In genomic region chr6:13404115-13404891, GRCh38 we compare ENCODE assay signal across 10 cellular contexts.
DNase-seq lines count a peak whose midpoint lies in the region; ATAC-seq and TF ChIP-seq lines count a peak whose summit lies in the region.
"Had no signal": no experiment of that assay in that cellular context is flagged by ENCODE, and none has a peak within 500 bp of the region (broad histone marks: within the 10 kb centered on the region; RNA-seq: fewer than 3 reads in every experiment).

No MANE protein-coding gene starts in this region.

- no peaks in the 10 kb centered on the region for H3K9me3 Mint-ChIP-seq in activated T-helper 2 cell treated with anti-CD3 and anti-CD28 coated beads, Interferon-gamma antibody, Interleukin-2, Interleukin-4, amounts not matched to agents 10 μg/mL and 5 μg/mL and 100 μg/mL, durations not matched to agents 14 hours and 24 hours and 36 hours

- peak; percentile 67 for DNase-seq in ELR (ENCODE audit: low read depth)
- peak; percentile 38 for DNase-seq in RKO (ENCODE audit: low spot score)
- DNase-seq in fibroblast of mammary gland (ENCODE audit: low read depth): peak; percentile 64
- DNase-seq in NCI-H226: no peak
- no peak for DNase-seq in hepatocyte (ENCODE audit: low spot score)
- no peak for DNase-seq in activated T-helper 2 cell treated with anti-CD3 and anti-CD28 coated beads, Interferon-gamma antibody, Interleukin-2, Interleukin-4, amounts not matched to agents 10 μg/mL and 5 μg/mL and 100 μg/mL, durations not matched to agents 14 hours and 24 hours and 36 hours (ENCODE audit: low spot score)
- DNase-seq: stimulated activated CD4-positive, alpha-beta T cell treated with anti-CD3 and anti-CD28 coated beads, Interleukin-12 subunit alpha, Interleukin-12 subunit beta, amount 100 ng/mL, for 4 hours had no signal

- TF ChIP-seq CTCF in fibroblast of mammary gland (conservative IDR thresholded peaks at IDR 0.05; ENCODE audit: control insufficient read depth, insufficient read depth, low read depth, low read length): no peak
- no peak for TF ChIP-seq CTCF in parathyroid adenoma (IDR thresholded peaks at IDR 0.05)
- no peak for TF ChIP-seq CTCF in hepatocyte (IDR thresholded peaks at IDR 0.05; ENCODE audit: poor library complexity)

- 75% methylated on average over 5 of the region's 5 CpGs for WGBS in hepatocyte (ENCODE audit: low lambda C conversion rate, missing lambda C conversion rate)

- no peaks in the 10 kb centered on the region for H3K79me2 ChIP-seq in parathyroid adenoma
- no peaks in the 10 kb centered on the region for H3K79me2 ChIP-seq in hepatocyte

- no peaks in the 10 kb centered on the region for H3K9me3 ChIP-seq in parathyroid adenoma (ENCODE audit: control insufficient read depth, low read length)
- H3K9me3 ChIP-seq in hepatocyte (ENCODE audit: low read depth): no peaks in the 10 kb centered on the region

- no peaks in the 10 kb centered on the region for H4K20me1 ChIP-seq in hepatocyte (ENCODE audit: insufficient read depth, poor library complexity, severe bottlenecking)

- H3K9ac ChIP-seq in parathyroid adenoma: no peak overlapping the region

- ATAC-seq in HG03045 (IDR thresholded peaks at IDR 0.05; ENCODE audit: unreplicated experiment): no peak
- ATAC-seq: Panc1 had no signal

- intact Hi-C loops in activated T-helper 2 cell treated with anti-CD3 and anti-CD28 coated beads, Interferon-gamma antibody, Interleukin-2, Interleukin-4, amounts not matched to agents 10 μg/mL and 5 μg/mL and 100 μg/mL, durations not matched to agents 14 hours and 24 hours and 36 hours (cut with micrococcal nuclease): no loop called here

- peak overlapping the region; percentile 21 for H3K27ac ChIP-seq in parathyroid adenoma
- H3K27ac ChIP-seq in hepatocyte: no peak overlapping the region

- H2AFZ ChIP-seq in parathyroid adenoma: no peak overlapping the region
- no peak overlapping the region for H2AFZ ChIP-seq in hepatocyte

- H3K4me2 ChIP-seq in parathyroid adenoma (ENCODE audit: low read length) (no peak overlapping the region), hepatocyte (no peak overlapping the region)

- no peaks in the 10 kb centered on the region for H3K36me3 ChIP-seq in parathyroid adenoma (ENCODE audit: control insufficient read depth, insufficient read depth, low read length)
- H3K36me3 ChIP-seq in hepatocyte (replicated peaks; ENCODE audit: insufficient read depth, low read depth): no peaks in the 10 kb centered on the region

- H3K4me1 Mint-ChIP-seq in activated T-helper 2 cell treated with anti-CD3 and anti-CD28 coated beads, Interferon-gamma antibody, Interleukin-2, Interleukin-4, amounts not matched to agents 10 μg/mL and 5 μg/mL and 100 μg/mL, durations not matched to agents 14 hours and 24 hours and 36 hours (ENCODE audit: low read depth): peaks cover 11% of the 10 kb centered on the region

- peaks cover 2% of the 10 kb centered on the region for H3K27me3 Mint-ChIP-seq in activated T-helper 2 cell treated with anti-CD3 and anti-CD28 coated beads, Interferon-gamma antibody, Interleukin-2, Interleukin-4, amounts not matched to agents 10 μg/mL and 5 μg/mL and 100 μg/mL, durations not matched to agents 14 hours and 24 hours and 36 hours (ENCODE audit: low read depth)

- H3K4me1 ChIP-seq in parathyroid adenoma: no peaks in the 10 kb centered on the region
- H3K4me1 ChIP-seq in hepatocyte (ENCODE audit: insufficient read depth): no peaks in the 10 kb centered on the region

- H3K36me3 Mint-ChIP-seq in activated T-helper 2 cell treated with anti-CD3 and anti-CD28 coated beads, Interferon-gamma antibody, Interleukin-2, Interleukin-4, amounts not matched to agents 10 μg/mL and 5 μg/mL and 100 μg/mL, durations not matched to agents 14 hours and 24 hours and 36 hours (ENCODE audit: low read depth): no peaks in the 10 kb centered on the region

- H3K27ac Mint-ChIP-seq in activated T-helper 2 cell treated with anti-CD3 and anti-CD28 coated beads, Interferon-gamma antibody, Interleukin-2, Interleukin-4, amounts not matched to agents 10 μg/mL and 5 μg/mL and 100 μg/mL, durations not matched to agents 14 hours and 24 hours and 36 hours: no peak overlapping the region

- H3K27me3 ChIP-seq in parathyroid adenoma (ENCODE audit: control insufficient read depth, insufficient read depth, low read length) (no peaks in the 10 kb centered on the region), hepatocyte (no peaks in the 10 kb centered on the region)

- H3K4me3 ChIP-seq in fibroblast of mammary gland (ENCODE audit: control insufficient read depth, low read depth, low read length) (no peak overlapping the region), parathyroid adenoma (ENCODE audit: low read depth, low read length) (no peak overlapping the region), hepatocyte (no peak overlapping the region)

- H3K9me2 ChIP-seq in hepatocyte (replicated peaks; ENCODE audit: insufficient read depth): no peaks in the 10 kb centered on the region

- no peak overlapping the region for H3K4me3 Mint-ChIP-seq in activated T-helper 2 cell treated with anti-CD3 and anti-CD28 coated beads, Interferon-gamma antibody, Interleukin-2, Interleukin-4, amounts not matched to agents 10 μg/mL and 5 μg/mL and 100 μg/mL, durations not matched to agents 14 hours and 24 hours and 36 hours (ENCODE audit: low read depth)

Comparison
In these comparisons a context has a peak if more than half of its experiments do, and no peak if none do; other contexts are left out.
1. DNase-seq: peak in ELR (single experiment), RKO (single experiment) and fibroblast of mammary gland (single experiment); none in NCI-H226 (single experiment), hepatocyte (single experiment) and activated T-helper 2 cell treated with anti-CD3 and anti-CD28 coated beads, Interferon-gamma antibody, Interleukin-2, Interleukin-4, amounts not matched to agents 10 μg/mL and 5 μg/mL and 100 μg/mL, durations not matched to agents 14 hours and 24 hours and 36 hours (single experiment).